In the genomic region with DNA sequence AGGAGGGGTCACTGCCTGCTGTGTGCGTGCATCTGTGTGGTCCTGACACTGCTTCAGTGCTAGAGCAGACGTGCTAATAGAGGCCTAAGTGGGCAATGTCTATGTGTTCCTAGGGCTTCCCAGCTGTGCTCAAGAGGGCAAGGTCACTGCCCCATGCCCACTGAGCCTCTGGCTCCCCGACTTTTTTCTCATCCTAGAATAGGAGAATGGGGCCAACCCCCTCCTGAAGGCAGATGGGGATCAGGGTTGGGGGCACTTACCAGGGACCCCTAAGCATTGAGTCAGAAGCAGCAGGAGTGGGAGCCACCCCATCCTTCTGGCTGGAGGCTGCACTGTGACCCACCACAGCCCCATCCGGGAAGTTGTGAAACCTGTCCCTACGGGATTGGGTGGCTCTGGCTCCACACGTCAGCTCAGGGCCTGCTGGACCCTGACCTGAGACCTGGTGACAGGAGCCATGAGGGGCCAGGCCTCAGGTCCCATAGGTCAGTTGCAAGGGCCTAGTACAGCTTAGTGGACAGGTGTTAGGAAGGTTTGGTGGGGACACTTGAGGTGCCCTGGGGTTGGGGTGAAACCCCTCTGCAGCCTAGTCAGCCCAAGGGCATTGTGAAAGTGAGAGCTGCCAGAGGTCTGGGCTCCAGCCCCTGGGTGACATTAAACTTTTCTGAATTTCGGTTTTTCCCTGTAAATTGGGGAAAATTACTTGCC, we compare ENCODE assay signal across 1 cellular context.
TF ChIP-seq lines count a peak whose summit lies in the region.

No MANE protein-coding gene starts in this region.

TF ChIP-seq in WTC11, 78 proteins besides CTCF, POLR2A, EP300 and RAD21:
- TF ChIP-seq GABPB1 (CRISPR knock-in tag; IDR thresholded peaks at IDR 0.05), result peak; percentile 35; the same call in 1 of the 2 replicates
